ENCODE assay signal across 34 cellular contexts in the genomic region with DNA sequence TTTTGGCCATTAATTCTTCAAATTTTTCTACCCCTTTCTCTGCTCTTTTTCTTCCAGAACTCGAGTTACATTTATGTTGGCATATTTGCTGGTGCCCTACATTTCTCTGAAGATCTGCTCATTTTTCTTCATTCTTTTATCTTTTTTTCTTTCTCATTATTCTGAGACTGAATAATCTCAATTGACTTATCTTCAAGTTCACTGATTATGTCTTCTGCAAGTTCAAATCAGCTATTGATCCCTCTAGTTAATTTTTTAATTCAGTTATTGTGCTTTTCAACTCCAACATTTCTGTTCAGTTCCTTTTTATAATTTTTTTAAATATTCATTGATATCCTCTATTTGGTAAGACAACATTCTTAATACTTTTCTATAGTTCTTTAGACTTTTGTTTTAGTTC. TPM values are rescaled to one million over a fixed set of nuclear protein-coding genes. Genes with fewer than 3 reads are reported as not detected.
"Had no signal": no experiment of that assay in that cellular context is flagged by ENCODE, and none has a peak within 500 bp of the region (broad histone marks: within the 10 kb centered on the region; RNA-seq: fewer than 3 reads in every experiment).

No MANE protein-coding gene starts in this region.

- H3K27ac ChIP-seq: ascending aorta, cardiac muscle cell, VCaP had no signal

- ATAC-seq: activated CD8-positive, alpha-beta T cell treated with anti-CD3 and anti-CD28 coated beads for 36 hours; activated naive CD8-positive, alpha-beta T cell treated with anti-CD3 and anti-CD28 coated beads, Interleukin-2, amount 50 U/mL, for 24 hours; activated T-cell treated with anti-CD3 and anti-CD28 coated beads, Interleukin-2, amount 50 U/mL, for 4 hours; activated T-cell treated with anti-CD3 and anti-CD28 coated beads, Interleukin-2, amount 50 U/mL, for 72 hours had no signal

- DNase-seq: activated B cell treated with CpG ODN at 0.5 μM for 24 hours; activated CD4-positive, alpha-beta memory T cell treated with anti-CD3 and anti-CD28 coated beads for 36 hours; activated CD4-positive, alpha-beta T cell treated with anti-CD3 and anti-CD28 coated beads for 4 hours; activated CD4-positive, alpha-beta T cell treated with anti-CD3 and anti-CD28 coated beads, Interleukin-2, amount 10 ng/mL, durations not matched to agents 24 days and 14 days; activated CD4-positive, alpha-beta T cell treated with anti-CD3 and anti-CD28 coated beads, Interleukin-2, amount 50 U/mL, for 1 hour; activated CD4-positive, alpha-beta T cell treated with anti-CD3 and anti-CD28 coated beads, Interleukin-2, amount 50 U/mL, for 4 hours; activated CD4-positive, CD25-positive, alpha-beta regulatory T cell treated with anti-CD3 and anti-CD28 coated beads, Interleukin-2, amount 50 U/mL, for 72 hours; activated CD8-positive, alpha-beta memory T cell treated with anti-CD3 and anti-CD28 coated beads, Interleukin-2, amount 50 U/mL, for 4 hours; activated CD8-positive, alpha-beta T cell treated with anti-CD3 and anti-CD28 coated beads for 36 hours; activated effector memory CD4-positive, alpha-beta T cell treated with Interleukin-2 at 50 U/mL for 16 hours; activated gamma-delta T cell; activated naive CD4-positive, alpha-beta T cell treated with anti-CD3 and anti-CD28 coated beads, Interleukin-2, amount 10 ng/mL, durations not matched to agents 7 days and 5 days; activated naive CD4-positive, alpha-beta T cell treated with Interleukin-2 at 50 U/mL for 16 hours; activated naive CD8-positive, alpha-beta T cell treated with anti-CD3 and anti-CD28 coated beads, Interleukin-2, amount 10 ng/mL, durations not matched to agents 7 days and 5 days; activated naive CD8-positive, alpha-beta T cell treated with anti-CD3 and anti-CD28 coated beads, Interleukin-2, amount 50 U/mL, for 24 hours; activated T-cell treated with anti-CD3 and anti-CD28 coated beads for 4 hours; activated T-cell treated with anti-CD3 and anti-CD28 coated beads, Interleukin-2, amount 50 U/mL, for 1 hour; activated T-cell treated with anti-CD3 and anti-CD28 coated beads, Interleukin-2, amount 50 U/mL, for 4 hours; activated T-cell treated with anti-CD3 and anti-CD28 coated beads, Interleukin-2, amount 50 U/mL, for 72 hours; amygdala; anterior cingulate cortex; caudate nucleus; cerebellar nuclear complex; T-helper 1 cell; T-helper 2 cell; T-helper 9 cell had no signal

- H3K4me3 ChIP-seq: ascending aorta, cardiac muscle cell had no signal

- FAIRE-seq: bronchial epithelial cell, TTC549 had no signal

- H3K9me3 ChIP-seq: ascending aorta had no signal

- H3K36me3 ChIP-seq: ascending aorta, cardiac muscle cell had no signal

- H3K27me3 ChIP-seq: ascending aorta, cardiac muscle cell had no signal

RNA-seq across cellular contexts. Expression of a gene that starts 3.2 kb away (rescaled TPM):
- total RNA-seq: activated B cell treated with CpG ODN at 0.5 μM for 24 hours; activated CD4-positive, alpha-beta memory T cell treated with anti-CD3 and anti-CD28 coated beads for 36 hours; activated CD4-positive, alpha-beta T cell treated with anti-CD3 and anti-CD28 coated beads, Interleukin-2, amount 10 ng/mL, durations not matched to agents 24 days and 14 days; activated CD8-positive, alpha-beta T cell treated with anti-CD3 and anti-CD28 coated beads for 36 hours; activated naive CD8-positive, alpha-beta T cell treated with anti-CD3 and anti-CD28 coated beads, Interleukin-2, amount 10 ng/mL, durations not matched to agents 7 days and 5 days; activated T-helper 1 cell treated with anti-CD3 and anti-CD28 coated beads, Interleukin-12 subunit alpha, Interleukin-12 subunit beta, Interleukin-2, Interleukin-4 antibody, amounts not matched to agents 30 ng/mL and 10 ng/mL and 1 ng/mL, durations not matched to agents 14 hours and 24 hours and 36 hours; activated T-helper 2 cell treated with anti-CD3 and anti-CD28 coated beads, Interferon-gamma antibody, Interleukin-2, Interleukin-4, amounts not matched to agents 10 μg/mL and 5 μg/mL and 100 μg/mL, durations not matched to agents 14 hours and 24 hours and 36 hours; ascending aorta; bronchial epithelial cell; cardiac muscle cell; chondrocyte had no signal

RNA-seq across cellular contexts. Expression of a gene that starts 3.3 kb away (rescaled TPM):
- total RNA-seq: ascending aorta had no signal
